ENCODE assay signal across 16 cellular contexts in the genomic region with DNA sequence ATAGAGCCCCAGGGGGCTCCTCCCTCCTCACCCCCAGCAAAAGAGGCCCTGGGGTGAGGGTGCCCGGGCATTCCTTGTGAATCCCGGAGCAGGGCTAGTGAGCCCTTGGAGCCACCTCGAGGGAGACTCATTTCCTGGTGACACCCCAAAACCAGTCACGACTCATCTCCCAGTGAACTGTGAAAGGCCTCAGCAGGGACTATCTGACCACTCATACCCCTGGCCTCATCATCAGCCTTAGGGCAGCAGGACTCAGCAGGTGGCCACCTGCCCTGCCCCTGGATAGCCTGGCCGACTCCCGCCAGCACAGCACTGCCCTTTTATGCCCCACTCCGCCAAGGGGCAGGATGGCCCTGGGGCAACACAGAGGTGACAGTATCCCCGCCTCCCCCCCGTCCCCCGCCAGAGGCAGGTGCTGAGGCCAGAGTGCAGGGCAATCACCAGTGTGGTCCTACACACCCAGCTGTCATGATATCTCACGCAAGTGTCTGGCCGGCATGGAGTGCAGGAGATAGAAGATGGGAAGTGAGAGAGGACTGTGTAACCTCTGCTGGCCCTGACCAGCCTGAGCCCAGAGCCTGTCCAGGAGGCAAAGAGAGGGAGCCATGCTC. TPM values are rescaled to one million over a fixed set of nuclear protein-coding genes. Genes with fewer than 3 reads are reported as not detected.
DNase-seq lines count a peak whose midpoint lies in the region; ATAC-seq, FAIRE-seq and TF ChIP-seq lines count a peak whose summit lies in the region.
"Had no signal": no experiment of that assay in that cellular context is flagged by ENCODE, and none has a peak within 500 bp of the region (broad histone marks: within the 10 kb centered on the region; RNA-seq: fewer than 3 reads in every experiment).

No MANE protein-coding gene starts in this region.

- no peaks in the 10 kb centered on the region for H3K9me3 ChIP-seq in heart left ventricle
- H3K9me3 ChIP-seq in left ventricle myocardium inferior (replicated peaks) = no peaks in the 10 kb centered on the region
- H3K9me3 ChIP-seq: ascending aorta had no signal

- FAIRE-seq in urothelium cell line (lab: Jason Lieb, UNC) = peak; percentile 77

- H3K27ac ChIP-seq in heart left ventricle (no peak overlapping the region), left ventricle myocardium inferior (replicated peaks) (no peak overlapping the region), RWPE1 (peak overlapping the region; percentile 83)

- H3K36me3 ChIP-seq in heart left ventricle (no peaks in the 10 kb centered on the region), left ventricle myocardium inferior (no peaks in the 10 kb centered on the region)
- H3K36me3 ChIP-seq: ascending aorta had no signal

- ATAC-seq in heart left ventricle = no peak
- ATAC-seq in GM19023 (IDR thresholded peaks at IDR 0.05; ENCODE audit: unreplicated experiment) = no peak
- no peak for ATAC-seq in GM21737 (IDR thresholded peaks at IDR 0.05; ENCODE audit: unreplicated experiment)

- no peaks in the 10 kb centered on the region for H3K27me3 ChIP-seq in heart left ventricle
- H3K27me3 ChIP-seq in left ventricle myocardium inferior (ENCODE audit: low read depth) = no peaks in the 10 kb centered on the region
- H3K27me3 ChIP-seq: ascending aorta had no signal

- intact Hi-C loops in heart left ventricle (cut with DNase I) = loop anchor here in 2 of 10 donors (2.0 kb wide), 2 partner anchors 21 to 23 kb away; no protein-coding TSS in a partner anchor
- intact Hi-C loops in left ventricle myocardium inferior (cut with micrococcal nuclease) = no loop called here

- H3K4me1 ChIP-seq in heart left ventricle = peaks cover 4 to 56% (median 43%) of the 10 kb centered on the region in 12 donors
- H3K4me1 ChIP-seq in left ventricle myocardium inferior = peaks cover 54% of the 10 kb centered on the region

- 92 to 97% (median 93%) methylated on average over 8 to 12 of the region's 12 CpGs for WGBS in heart left ventricle, 4 donors

- DNase-seq in heart left ventricle (peak in 3 of 5 donors; percentile 18 to 58 (median 26)), left ventricle myocardium inferior (no peak), RWPE1 (ENCODE audit: low spot score) (no peak), islet precursor cell (peak; percentile 49), urothelium cell line (ENCODE audit: low spot score) (no peak), DMS53 treated with DMSO at 0.1 percent for 48 hours (lab: John Stamatoyannopoulos, UW; ENCODE audit: unreplicated experiment) (no peak)
- DNase-seq: activated B cell treated with CpG ODN at 0.5 μM for 24 hours, DMS 273 treated with DMSO at 0.1 percent for 48 hours, immature natural killer cell, Karpas-422, midbrain had no signal

- TF ChIP-seq CTCF in heart left ventricle (IDR thresholded peaks at IDR 0.05) (no peak), left ventricle myocardium inferior (IDR thresholded peaks at IDR 0.05; ENCODE audit: borderline replicate concordance) (no peak), RWPE1 (conservative IDR thresholded peaks at IDR 0.05; ENCODE audit: low read depth) (no peak)

- H3K4me3 ChIP-seq in heart left ventricle = no peak overlapping the region
- H3K4me3 ChIP-seq in left ventricle myocardium inferior = no peak overlapping the region
- H3K4me3 ChIP-seq: ascending aorta had no signal

- CTCF ChIA-PET in RWPE1 (lab: Yijun Ruan, JAX) = interaction anchor here (0.6 to 1.8 kb wide), 3 partner anchors 21 to 277 kb away, joined by 3 to 18 read pairs (median 3); no protein-coding TSS in a partner anchor

- TF ChIP-seq POLR2A in heart left ventricle (IDR thresholded peaks at IDR 0.05) = no peak

- POLR2A ChIA-PET in RWPE1 (lab: Yijun Ruan, JAX; ENCODE audit: low non-redundant PET) = no interaction called here

RNA-seq across cellular contexts. Expression of gene SNCG, which starts 3.2 kb away (rescaled TPM):
- 10 to 100 TPM in 8 of 9 donors, 1 to 10 TPM in 1; 8.2 to 44.7 (median 17.2) TPM for total RNA-seq in heart left ventricle
- 10 to 100 TPM; 18.5 to 36.7 TPM for polyA plus RNA-seq in heart left ventricle
- total RNA-seq in left ventricle myocardium inferior = 14.7 TPM
- total RNA-seq: activated B cell treated with CpG ODN at 0.5 μM for 24 hours had no signal
- polyA plus RNA-seq: immature natural killer cell had no signal

RNA-seq across cellular contexts. Expression of gene MMRN2, which starts 4.2 kb away (rescaled TPM):
- total RNA-seq in heart left ventricle (10 to 100 TPM; 22.7 to 93.0 (median 34.3) TPM), left ventricle myocardium inferior (32.1 TPM)
- polyA plus RNA-seq in heart left ventricle = 10 to 100 TPM; 15.8 to 30.9 TPM
- polyA plus RNA-seq: immature natural killer cell had no signal

RNA-seq across cellular contexts. Expression of gene ADIRF, which starts 6.7 kb away (rescaled TPM):
- total RNA-seq in heart left ventricle = 100 to 1,000 TPM in 1 of 9 donors, 10 to 100 TPM in 8; 21.2 to 189 (median 37.9) TPM
- 100 to 1,000 TPM in 1 of 2 donors, 10 to 100 TPM in 1; 86.1 to 123 TPM for polyA plus RNA-seq in heart left ventricle
- 41.1 TPM for total RNA-seq in left ventricle myocardium inferior
- polyA plus RNA-seq: immature natural killer cell had no signal

RNA-seq across cellular contexts. Expression of gene FAM25A, which starts 58.5 kb away (rescaled TPM):
- total RNA-seq in heart left ventricle (not detected), left ventricle myocardium inferior (not detected)
- not detected for polyA plus RNA-seq in heart left ventricle
- total RNA-seq: activated B cell treated with CpG ODN at 0.5 μM for 24 hours, ascending aorta, dermis microvascular lymphatic vessel endothelial cell, ureter had no signal
- polyA plus RNA-seq: immature natural killer cell had no signal

Comparison
In these comparisons a context has a peak if more than half of its experiments do, and no peak if none do; other contexts are left out.
1. DNase-seq: peak in heart left ventricle (3 of 5) and islet precursor cell (single experiment); none in left ventricle myocardium inferior (single experiment), RWPE1 (single experiment), urothelium cell line (single experiment) and DMS53 treated with DMSO at 0.1 percent for 48 hours (single experiment).